20 cellular contexts compared by ENCODE assay signal in the genomic region with DNA sequence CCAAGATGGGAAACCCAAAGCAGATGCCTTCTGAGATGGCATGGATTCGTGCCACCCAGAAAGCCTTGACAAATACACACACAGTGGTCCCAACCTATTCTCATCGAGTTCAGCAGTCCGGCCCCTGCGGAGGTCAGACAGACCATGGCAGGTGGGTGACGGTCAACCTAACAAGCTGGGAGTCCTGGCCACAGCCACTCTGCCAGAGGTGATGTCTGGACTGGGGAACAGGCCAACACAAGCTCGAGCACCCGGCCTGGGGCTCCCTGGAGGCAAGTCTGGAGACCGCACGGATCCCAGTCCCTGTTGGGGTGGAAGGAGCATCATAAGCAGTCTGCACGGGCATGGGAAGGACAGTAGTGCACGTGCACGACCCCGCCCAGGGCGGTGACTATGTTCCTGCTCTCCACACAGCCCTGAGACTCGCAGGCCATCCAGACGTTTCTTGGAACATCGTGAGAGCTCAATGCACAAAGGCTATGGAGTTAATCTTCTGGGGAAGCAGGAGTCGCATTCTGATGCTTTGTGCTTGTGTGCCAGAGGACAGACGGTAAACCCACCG. TPM values are rescaled to one million over a fixed set of nuclear protein-coding genes. Genes with fewer than 3 reads are reported as not detected.
DNase-seq lines count a peak whose midpoint lies in the region; TF ChIP-seq lines count a peak whose summit lies in the region.
"Had no signal": no experiment of that assay in that cellular context is flagged by ENCODE, and none has a peak within 500 bp of the region (broad histone marks: within the 10 kb centered on the region; RNA-seq: fewer than 3 reads in every experiment).

No MANE protein-coding gene starts in this region.

- H3K9me3 Mint-ChIP-seq in endothelial cell (ENCODE audit: unreplicated experiment) (no peaks in the 10 kb centered on the region), HFFc6 (no peaks in the 10 kb centered on the region)
- H3K9me3 Mint-ChIP-seq: CD4-positive, alpha-beta T cell had no signal

- H3K4me1 Mint-ChIP-seq in endothelial cell (ENCODE audit: unreplicated experiment): peaks cover 31% of the 10 kb centered on the region
- no peaks in the 10 kb centered on the region; the same call in 1 of the 2 replicates for H3K4me1 Mint-ChIP-seq in HFFc6 (ENCODE audit: low read depth)

- peak overlapping the region; percentile 98 for H3K4me2 ChIP-seq in BLaER1
- H3K4me2 ChIP-seq: A549 had no signal

- H3K4me1 ChIP-seq in BLaER1 (peaks cover 82% of the 10 kb centered on the region), HEK293 (ENCODE audit: control insufficient read depth, insufficient read depth, low read length) (no peaks in the 10 kb centered on the region), neutrophil (ENCODE audit: control insufficient read depth in 1 of 2, insufficient read depth in 1 of 2, low read depth in 1 of 2, low read length in 1 of 2) (peaks cover 21 to 38% of the 10 kb centered on the region in 2 experiments)

- DNase-seq in endothelial cell (ENCODE audit: low spot score) (no peak), HFFc6 (no peak), NCI-H82 treated with DMSO at 0.1 percent for 48 hours (lab: John Stamatoyannopoulos, UW; ENCODE audit: unreplicated experiment) (no peak), superior temporal gyrus (ENCODE audit: extremely low spot score) (no peak)
- DNase-seq: BE2C; CD4-positive, alpha-beta T cell; COR-L47; DMS79; H9; KG1; NCI-H1092 treated with DMSO at 0.1 percent for 48 hours; NCI-H1436 treated with DMSO at 0.1 percent for 48 hours; NCI-H1930; NCI-H226; NCI-H526 had no signal

- H3K9me3 ChIP-seq in BLaER1 (peaks cover 7% of the 10 kb centered on the region; the same call in 1 of the 2 replicates), HEK293 (ENCODE audit: control insufficient read depth, insufficient read depth, low read depth, low read length) (no peaks in the 10 kb centered on the region), neutrophil (no peaks in the 10 kb centered on the region)
- H3K9me3 ChIP-seq: A549, BE2C had no signal

- H3K4me3 ChIP-seq in BLaER1: no peak overlapping the region
- no peak overlapping the region for H3K4me3 ChIP-seq in HEK293 (ENCODE audit: low read depth, low read length)
- no peak overlapping the region for H3K4me3 ChIP-seq in neutrophil (ENCODE audit: low read depth in 1 of 2, low read length in 1 of 2)
- H3K4me3 ChIP-seq: A549, GM12878 had no signal

- H4K20me1 ChIP-seq in BLaER1: no peaks in the 10 kb centered on the region

- H3K4me3 Mint-ChIP-seq in endothelial cell (ENCODE audit: unreplicated experiment) (peak overlapping the region; percentile 49), HFFc6 (no peak overlapping the region)
- H3K4me3 Mint-ChIP-seq: CD4-positive, alpha-beta T cell; H9 had no signal

- H3K36me3 Mint-ChIP-seq in endothelial cell (ENCODE audit: low read depth, unreplicated experiment) (peaks cover 4% of the 10 kb centered on the region), HFFc6 (ENCODE audit: low read depth) (no peaks in the 10 kb centered on the region)

- H3K27ac ChIP-seq in BLaER1: peak overlapping the region; percentile 91; the same call in 1 of the 2 replicates
- no peak overlapping the region for H3K27ac ChIP-seq in HEK293 (ENCODE audit: extremely low read depth, low read depth, low read length)
- peak overlapping the region; percentile 17 for H3K27ac ChIP-seq in neutrophil
- H3K27ac ChIP-seq: A549 had no signal

- H3K36me3 ChIP-seq in BLaER1 (no peaks in the 10 kb centered on the region), HEK293 (ENCODE audit: control insufficient read depth in 2 of 2, insufficient read depth in 1 of 2, low read length in 2 of 2) (no peaks in the 10 kb centered on the region), neutrophil (no peaks in the 10 kb centered on the region)
- H3K36me3 ChIP-seq: BE2C had no signal

- TF ChIP-seq CTCF in HEK293 (tag by site-specific recombination; IDR thresholded peaks at IDR 0.05) (no peak), endothelial cell (IDR thresholded peaks at IDR 0.05; ENCODE audit: unreplicated experiment) (no peak), neutrophil (IDR thresholded peaks at IDR 0.05) (no peak), HFFc6 (IDR thresholded peaks at IDR 0.05) (no peak)

- H3K27me3 ChIP-seq in BLaER1 (no peaks in the 10 kb centered on the region), neutrophil (peaks cover 29% of the 10 kb centered on the region)
- H3K27me3 ChIP-seq: BE2C had no signal

- POLR2A ChIA-PET in HEK293 (lab: Yijun Ruan, JAX): interaction anchor here (0.5 kb wide), 1 partner anchor 805 kb away, joined by 3 read pairs; no protein-coding TSS in a partner anchor

- CTCF ChIA-PET in HEK293 (lab: Yijun Ruan, JAX): interaction anchor here (0.6 to 1.6 kb wide), 2 partner anchors 102 to 103 kb away, joined by 4 read pairs; no protein-coding TSS in a partner anchor

- peaks cover 12% of the 10 kb centered on the region for H3K27me3 Mint-ChIP-seq in endothelial cell (ENCODE audit: unreplicated experiment)
- peaks cover 28% of the 10 kb centered on the region for H3K27me3 Mint-ChIP-seq in HFFc6 (ENCODE audit: insufficient read depth)
- H3K27me3 Mint-ChIP-seq: CD4-positive, alpha-beta T cell had no signal

- H3K27ac Mint-ChIP-seq in endothelial cell (ENCODE audit: unreplicated experiment): no peak overlapping the region
- H3K27ac Mint-ChIP-seq in HFFc6: no peak overlapping the region
- H3K27ac Mint-ChIP-seq: CD4-positive, alpha-beta T cell; H9 had no signal

- H3K9ac ChIP-seq in BLaER1: no peak overlapping the region

TF ChIP-seq in HEK293, 187 proteins besides CTCF, POLR2A, EP300 and RAD21:
- TF ChIP-seq ZNF157 (tag by site-specific recombination; IDR thresholded peaks at IDR 0.05) (peak; percentile 100), SETDB1 (IDR thresholded peaks at IDR 0.05; ENCODE audit: insufficient read length, low read length) (peak; percentile 25), ZNF174 (tag by site-specific recombination; IDR thresholded peaks at IDR 0.05) (no peak), KLF1 (tag by site-specific recombination; IDR thresholded peaks at IDR 0.05) (peak; percentile 70)

RNA-seq across cellular contexts. Expression of gene NOTCH1, which starts 45.4 kb away (rescaled TPM):
- 312 TPM for total RNA-seq in endothelial cell (ENCODE audit: unreplicated experiment)
- total RNA-seq in HFFc6 (2021; fragmentation: NEBNext Ultra II Directional; extraction: Animal tissue kit (Norgen Biotek cat#: 25700)): 10 to 100 TPM; 12.1 to 17.1 (median 14.7) TPM

Comparison
In these comparisons a context has a peak if more than half of its experiments do, and no peak if none do; other contexts are left out.
1. RNA of gene NOTCH1, which starts 45.4 kb away (total RNA-seq): 312 TPM in endothelial cell (single experiment); 12.1 to 17.1 TPM in HFFc6; every median in the first group is over 10 times any median in the second.